Comparison of ENCODE assay signal across 12 cellular contexts in genomic region chr17:75908201-75908600, GRCh38. TPM values are rescaled to one million over a fixed set of nuclear protein-coding genes. Genes with fewer than 3 reads are reported as not detected.
DNase-seq lines count a peak whose midpoint lies in the region; ATAC-seq and TF ChIP-seq lines count a peak whose summit lies in the region.
"Had no signal": no experiment of that assay in that cellular context is flagged by ENCODE, and none has a peak within 500 bp of the region (broad histone marks: within the 10 kb centered on the region; RNA-seq: fewer than 3 reads in every experiment).

No MANE protein-coding gene starts in this region.

- peaks cover 19 to 46% (median 37%) of the 10 kb centered on the region in 4 donors for H3K4me1 ChIP-seq in stomach

- H3K4me1 Mint-ChIP-seq in central memory CD8-positive, alpha-beta T cell, result peaks cover 12% of the 10 kb centered on the region
- H3K4me1 Mint-ChIP-seq in neural crest cell, result peaks cover 4% of the 10 kb centered on the region

- TF ChIP-seq EP300 in stomach (IDR thresholded peaks at IDR 0.05), result no peak

- H3K9me3 ChIP-seq in stomach, result no peaks in the 10 kb centered on the region

- WGBS in stomach, 5 donors, result 66 to 89% (median 71%) methylated on average over 6 of the region's 6 CpGs

- TF ChIP-seq CTCF in neural crest cell (conservative IDR thresholded peaks at IDR 0.05) (no peak), stomach (IDR thresholded peaks at IDR 0.05) (no peak)

- no peak overlapping the region for H3K27ac ChIP-seq in stomach
- H3K27ac ChIP-seq: coronary artery had no signal

- peak overlapping the region; percentile 29 for H3K27ac Mint-ChIP-seq in central memory CD8-positive, alpha-beta T cell (ENCODE audit: low read depth)
- H3K27ac Mint-ChIP-seq in neural crest cell (ENCODE audit: unreplicated experiment), result no peak overlapping the region
- H3K27ac Mint-ChIP-seq: activated CD8-positive, alpha-beta T cell treated with anti-CD3 and anti-CD28 coated beads for 36 hours; CD4-positive, alpha-beta T cell had no signal

- no peaks in the 10 kb centered on the region for H3K9me3 Mint-ChIP-seq in central memory CD8-positive, alpha-beta T cell
- H3K9me3 Mint-ChIP-seq in neural crest cell, result no peaks in the 10 kb centered on the region
- H3K9me3 Mint-ChIP-seq: activated CD8-positive, alpha-beta T cell treated with anti-CD3 and anti-CD28 coated beads for 36 hours; CD4-positive, alpha-beta T cell had no signal

- peaks cover 13% of the 10 kb centered on the region for H3K36me3 Mint-ChIP-seq in central memory CD8-positive, alpha-beta T cell (ENCODE audit: insufficient read depth)
- no peaks in the 10 kb centered on the region for H3K36me3 Mint-ChIP-seq in neural crest cell (ENCODE audit: low read depth)

- no peak for ATAC-seq in central memory CD8-positive, alpha-beta T cell (replicated peaks; ENCODE audit: extremely low read depth, poor library complexity, severe bottlenecking)
- ATAC-seq in HG02642 (IDR thresholded peaks at IDR 0.05; ENCODE audit: poor library complexity, unreplicated experiment), result no peak
- ATAC-seq: activated CD8-positive, alpha-beta T cell treated with anti-CD3 and anti-CD28 coated beads for 36 hours had no signal

- no peaks in the 10 kb centered on the region for H3K27me3 ChIP-seq in stomach

- no peaks in the 10 kb centered on the region for H3K27me3 Mint-ChIP-seq in central memory CD8-positive, alpha-beta T cell
- no peaks in the 10 kb centered on the region for H3K27me3 Mint-ChIP-seq in neural crest cell (ENCODE audit: low read depth)
- H3K27me3 Mint-ChIP-seq: activated CD8-positive, alpha-beta T cell treated with anti-CD3 and anti-CD28 coated beads for 36 hours; CD4-positive, alpha-beta T cell had no signal

- intact Hi-C loops in stomach (cut with DNase I; ENCODE audit: low total_unique reads), result loop anchor here (5.0 kb wide), 1 partner anchor 94 kb away; the partner anchor contains the start of gene CDK3

- peaks cover under 1 to 17% (median 7%) of the 10 kb centered on the region in 4 donors for H3K36me3 ChIP-seq in stomach

- H3K4me3 ChIP-seq in stomach, result no peak overlapping the region
- H3K4me3 ChIP-seq: coronary artery had no signal

- peak; percentile 54 for DNase-seq in EH (ENCODE audit: low read depth)
- peak; percentile 96 for DNase-seq in NCI-H2029 treated with DMSO at 0.1 percent for 48 hours (lab: John Stamatoyannopoulos, UW)
- no peak for DNase-seq in central memory CD8-positive, alpha-beta T cell (ENCODE audit: low spot score in 2 of 2)
- DNase-seq in neural crest cell (ENCODE audit: low read depth, low spot score), result no peak
- DNase-seq in NOMO-1 (lab: John Stamatoyannopoulos, UW; ENCODE audit: unreplicated experiment in 2 of 2), result no peak
- no peak for DNase-seq in stomach
- DNase-seq in activated CD4-positive, alpha-beta T cell treated with anti-CD3 and anti-CD28 coated beads for 48 hours, result no peak
- DNase-seq: activated CD8-positive, alpha-beta T cell treated with anti-CD3 and anti-CD28 coated beads for 36 hours; activated naive CD4-positive, alpha-beta T cell treated with Interleukin-2 at 50 U/mL for 16 hours; CD4-positive, alpha-beta T cell had no signal

- H3K4me3 Mint-ChIP-seq in central memory CD8-positive, alpha-beta T cell, result no peak overlapping the region
- peak overlapping the region; percentile 64 for H3K4me3 Mint-ChIP-seq in neural crest cell
- H3K4me3 Mint-ChIP-seq: activated CD8-positive, alpha-beta T cell treated with anti-CD3 and anti-CD28 coated beads for 36 hours; CD4-positive, alpha-beta T cell had no signal

- no peak for TF ChIP-seq POLR2A in stomach (IDR thresholded peaks at IDR 0.05)

RNA-seq across cellular contexts. Expression of gene MRPL38, which starts 3.5 kb away (rescaled TPM):
- total RNA-seq in neural crest cell (111 and 115 TPM in 2 replicates), stomach (100 to 1,000 TPM in 1 of 5 donors, 10 to 100 TPM in 3, 1 to 10 TPM in 1; 9.3 to 244 (median 29.9) TPM)
- 10 to 100 TPM; 54.2 to 89.2 (median 73.9) TPM for polyA plus RNA-seq in stomach

RNA-seq across cellular contexts. Expression of gene TRIM65, which starts 11.4 kb away (rescaled TPM):
- total RNA-seq in neural crest cell (23.3 and 27.4 TPM in 2 replicates), stomach (10 to 100 TPM in 3 of 5 donors, 1 to 10 TPM in 1, not detected in 1; 9.2 to 26.6 (median 16.9) TPM)
- polyA plus RNA-seq in stomach, result 10 to 100 TPM in 1 of 3 donors, 1 to 10 TPM in 2; 8.1 to 10.6 (median 9.5) TPM

RNA-seq across cellular contexts. Expression of gene TRIM47, which starts 29.8 kb away (rescaled TPM):
- total RNA-seq in neural crest cell, result 0.91 and 1.9 TPM in 2 replicates
- 10 to 100 TPM in 4 of 5 donors, 1 to 10 TPM in 1; 3.5 to 40.4 (median 11.9) TPM for total RNA-seq in stomach
- 10 to 100 TPM; 24.2 to 34.7 (median 28.4) TPM for polyA plus RNA-seq in stomach

RNA-seq across cellular contexts. Expression of gene FBF1, which starts 32.6 kb away (rescaled TPM):
- total RNA-seq in neural crest cell (21.7 and 25.9 TPM in 2 replicates), stomach (10 to 100 TPM in 4 of 5 donors, 1 to 10 TPM in 1; 3.8 to 21.7 (median 19.6) TPM)
- 10 to 100 TPM in 1 of 3 donors, 1 to 10 TPM in 2; 1.7 to 10.4 (median 6.8) TPM for polyA plus RNA-seq in stomach

RNA-seq across cellular contexts. Expression of gene WBP2, which starts 53.1 kb away (rescaled TPM):
- 49.3 and 53.3 TPM in 2 replicates for total RNA-seq in neural crest cell
- 100 to 1,000 TPM in 1 of 5 donors, 10 to 100 TPM in 4; 28.6 to 122 (median 46.1) TPM for total RNA-seq in stomach
- 100 to 1,000 TPM in 1 of 3 donors, 10 to 100 TPM in 2; 87.3 to 104 (median 98.6) TPM for polyA plus RNA-seq in stomach

Comparison
In these comparisons a context has a peak if more than half of its experiments do, and no peak if none do; other contexts are left out.
1. DNase-seq: peak in EH (single experiment) and NCI-H2029 treated with DMSO at 0.1 percent for 48 hours (single experiment); none in central memory CD8-positive, alpha-beta T cell (0 of 2), neural crest cell (single experiment), NOMO-1 (0 of 2), stomach (single experiment) and activated CD4-positive, alpha-beta T cell treated with anti-CD3 and anti-CD28 coated beads for 48 hours (single experiment).